Comparison of ENCODE assay signal across 8 cellular contexts in genomic region chr14:99682809-99683618, GRCh38. TPM values are rescaled to one million over a fixed set of nuclear protein-coding genes. Genes with fewer than 3 reads are reported as not detected.
DNase-seq lines count a peak whose midpoint lies in the region; ATAC-seq and TF ChIP-seq lines count a peak whose summit lies in the region.

No MANE protein-coding gene starts in this region.

- H3K27me3 ChIP-seq in MG63, result no peaks in the 10 kb centered on the region
- H3K27me3 ChIP-seq in right atrium auricular region, result no peaks in the 10 kb centered on the region
- H3K27me3 ChIP-seq in psoas muscle (ENCODE audit: insufficient read depth in 3 of 3, low read length in 2 of 3), result no peaks in the 10 kb centered on the region

- H3K4me1 Mint-ChIP-seq in T-helper 1 cell treated with Interleukin-12 subunit alpha and Interleukin-12 subunit beta and Interleukin-4 antibody, amounts not matched to agents 30 μg/mL and 1 μg/mL, for 36 hours (ENCODE audit: low read depth), result peaks cover 8% of the 10 kb centered on the region

- intact Hi-C loops in psoas muscle (cut with DNase I), result loop anchor here (2.0 to 5.0 kb wide), 2 partner anchors 202 to 204 kb away; no protein-coding TSS in a partner anchor

- H3K4me3 ChIP-seq in MG63, result peak overlapping the region; percentile 80
- H3K4me3 ChIP-seq in right atrium auricular region, result peak overlapping the region; percentile 68 to 86
- peak overlapping the region; percentile 95 for H3K4me3 ChIP-seq in psoas muscle
- H3K4me3 ChIP-seq in urinary bladder (ENCODE audit: low read depth, low read length), result peak overlapping the region; percentile 63

- no peaks in the 10 kb centered on the region for H3K36me3 ChIP-seq in MG63
- H3K36me3 ChIP-seq in right atrium auricular region, result no peaks in the 10 kb centered on the region
- no peaks in the 10 kb centered on the region for H3K36me3 ChIP-seq in psoas muscle (ENCODE audit: insufficient read depth in 1 of 2, low read depth in 1 of 2)
- no peaks in the 10 kb centered on the region for H3K36me3 ChIP-seq in urinary bladder (ENCODE audit: insufficient read depth)

- H3K27ac Mint-ChIP-seq in T-helper 1 cell treated with Interleukin-12 subunit alpha and Interleukin-12 subunit beta and Interleukin-4 antibody, amounts not matched to agents 30 μg/mL and 1 μg/mL, for 36 hours, result peak overlapping the region; percentile 82

- H3K9me3 Mint-ChIP-seq in T-helper 1 cell treated with Interleukin-12 subunit alpha and Interleukin-12 subunit beta and Interleukin-4 antibody, amounts not matched to agents 30 μg/mL and 1 μg/mL, for 36 hours, result no peaks in the 10 kb centered on the region

- peak; percentile 76 for DNase-seq in DMS79 treated with DMSO at 0.1 percent for 48 hours (lab: John Stamatoyannopoulos, UW)
- peak; percentile 65 for DNase-seq in MG63
- peak; percentile 31 for DNase-seq in amniotic stem cell (lab: John Stamatoyannopoulos, UW)
- DNase-seq in right atrium auricular region (ENCODE audit: low spot score), result peak; percentile 81
- peak; percentile 87 to 92 for DNase-seq in psoas muscle

- WGBS in psoas muscle, 3 donors, result 1% methylated on average over 36 to 42 of the region's 42 CpGs
- WGBS in urinary bladder, result under 1% methylated on average over 42 of the region's 42 CpGs

- peak; percentile 97 for TF ChIP-seq CTCF in right atrium auricular region (IDR thresholded peaks at IDR 0.05)
- peak; percentile 94 for TF ChIP-seq CTCF in psoas muscle (IDR thresholded peaks at IDR 0.05)

- H3K27ac ChIP-seq in right atrium auricular region (peak overlapping the region; percentile 84 to 86), psoas muscle (peak overlapping the region; percentile 83), urinary bladder (ENCODE audit: low read depth) (peak overlapping the region; percentile 70)

- H3K4me3 Mint-ChIP-seq in T-helper 1 cell treated with Interleukin-12 subunit alpha and Interleukin-12 subunit beta and Interleukin-4 antibody, amounts not matched to agents 30 μg/mL and 1 μg/mL, for 36 hours, result peak overlapping the region; percentile 84

- no peaks in the 10 kb centered on the region for H3K36me3 Mint-ChIP-seq in T-helper 1 cell treated with Interleukin-12 subunit alpha and Interleukin-12 subunit beta and Interleukin-4 antibody, amounts not matched to agents 30 μg/mL and 1 μg/mL, for 36 hours (ENCODE audit: low read depth)

- no peaks in the 10 kb centered on the region for H3K9me3 ChIP-seq in MG63
- peaks cover 0 to 8% of the 10 kb centered on the region in 2 donors for H3K9me3 ChIP-seq in right atrium auricular region
- no peaks in the 10 kb centered on the region for H3K9me3 ChIP-seq in psoas muscle

- H3K27me3 Mint-ChIP-seq in T-helper 1 cell treated with Interleukin-12 subunit alpha and Interleukin-12 subunit beta and Interleukin-4 antibody, amounts not matched to agents 30 μg/mL and 1 μg/mL, for 36 hours (ENCODE audit: low read depth), result peaks cover 31% of the 10 kb centered on the region

- H3K4me1 ChIP-seq in right atrium auricular region (peaks cover 0 to 16% of the 10 kb centered on the region in 2 donors), psoas muscle (no peaks in the 10 kb centered on the region), urinary bladder (ENCODE audit: insufficient read depth) (no peaks in the 10 kb centered on the region)

- ATAC-seq in GM21786 (IDR thresholded peaks at IDR 0.05; ENCODE audit: unreplicated experiment) (peak; percentile 34), psoas muscle (peak; percentile 41 to 78 (median 58))

RNA-seq across cellular contexts. Expression of gene CYP46A1, which starts 1.1 kb away (rescaled TPM):
- total RNA-seq in MG63 (2014; rRNA removed; shearing (Covaris generic); ENCODE audit: low replicate concordance), result not detected in 2 replicates
- total RNA-seq in right atrium auricular region (1 to 10 TPM; 1.4 to 6.9 TPM), psoas muscle (1 to 10 TPM in 1 of 4 donors, under 1 TPM in 3; 0.50 to 1.5 (median 0.83) TPM), urinary bladder (2.7 TPM)
- polyA plus RNA-seq in psoas muscle (under 1 TPM; 0.09 to 0.35 (median 0.26) TPM), urinary bladder (0.91 TPM)

RNA-seq across cellular contexts. Expression of gene HHIPL1, which starts 38.1 kb away (rescaled TPM):
- total RNA-seq in MG63 (2014; rRNA removed; shearing (Covaris generic); ENCODE audit: low replicate concordance), result not detected in 2 replicates
- total RNA-seq in right atrium auricular region, result 1 to 10 TPM; 1.8 to 2.4 TPM
- total RNA-seq in psoas muscle, result under 1 TPM; 0.32 to 0.86 (median 0.62) TPM
- polyA plus RNA-seq in psoas muscle, result under 1 TPM; 0.12 to 0.18 (median 0.17) TPM
- total RNA-seq in urinary bladder, result 3.8 TPM
- polyA plus RNA-seq in urinary bladder, result 2.1 TPM

Comparison
In these comparisons a context has a peak if more than half of its experiments do, and no peak if none do; other contexts are left out.
1. Peak in every context shown above with its lines: DNase-seq, ATAC-seq, H3K4me3 ChIP-seq and H3K27ac ChIP-seq.
2. DNase-seq: peak in every context shown above with its lines; median percentile 90 in psoas muscle; 81 in right atrium auricular region; 76 in DMS79 treated with DMSO at 0.1 percent for 48 hours; 65 in MG63; 31 in amniotic stem cell.